2 cellular contexts compared by ENCODE assay signal in the genomic region with DNA sequence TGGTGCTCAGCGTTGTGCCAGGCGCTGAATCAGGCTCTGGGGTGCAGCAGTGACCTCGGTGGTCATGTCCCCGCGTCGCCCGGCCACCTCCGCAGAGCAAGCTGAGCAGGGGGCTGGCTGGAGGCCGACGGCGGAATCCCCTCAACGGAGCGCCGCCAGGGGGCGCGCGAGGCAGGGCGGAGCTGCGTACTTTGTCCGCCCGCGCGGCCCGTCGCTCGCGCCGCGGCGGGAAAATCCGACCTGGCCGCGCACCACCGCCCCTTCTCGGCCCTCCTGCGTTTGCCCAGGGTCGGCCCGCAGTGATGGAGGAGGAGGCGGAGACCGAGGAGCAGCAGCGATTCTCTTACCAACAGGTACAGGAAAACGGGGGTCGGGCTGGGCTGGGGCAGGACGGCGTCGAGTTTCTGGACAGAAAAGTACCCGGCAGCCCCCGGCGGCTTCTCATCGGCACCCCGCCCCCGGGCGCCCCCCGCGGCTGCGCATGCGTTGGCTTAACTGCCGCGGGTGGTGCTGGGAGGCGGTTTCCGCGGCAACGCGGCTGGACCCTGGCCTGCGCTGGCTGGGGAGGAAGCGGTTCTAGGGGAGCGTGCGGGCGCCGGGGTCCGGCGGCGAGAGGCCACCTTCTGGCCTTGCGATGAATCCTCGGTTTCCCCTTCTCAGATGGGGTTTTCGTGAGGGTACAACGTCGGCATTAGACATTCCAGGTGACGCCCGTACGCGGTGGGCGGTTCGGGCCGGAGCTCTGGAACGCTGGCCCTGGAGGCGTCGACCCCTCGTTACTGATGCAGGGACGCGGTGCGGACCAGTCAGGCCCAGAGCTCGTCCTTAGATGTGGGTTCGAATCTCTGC.
TF ChIP-seq lines count a peak whose summit lies in the region.

A gene (plus strand): TSS at position 218 of the 849 bp plus-strand sequence. CDS start 85 bp downstream, at position 303.

TF ChIP-seq in GM23338, 12 proteins besides CTCF, POLR2A, EP300 and RAD21 (continued from another document):
- peak; percentile 43 for TF ChIP-seq CREB1 (CRISPR knock-in tag; IDR thresholded peaks at IDR 0.05; ENCODE audit: low read depth)
- peak; percentile 72 for TF ChIP-seq POLR2AphosphoS5 (IDR thresholded peaks at IDR 0.05; ENCODE audit: low read depth)

TF ChIP-seq in neural cell, 6 proteins besides CTCF, POLR2A, EP300 and RAD21 (continued from another document):
- TF ChIP-seq, protein P1, sequence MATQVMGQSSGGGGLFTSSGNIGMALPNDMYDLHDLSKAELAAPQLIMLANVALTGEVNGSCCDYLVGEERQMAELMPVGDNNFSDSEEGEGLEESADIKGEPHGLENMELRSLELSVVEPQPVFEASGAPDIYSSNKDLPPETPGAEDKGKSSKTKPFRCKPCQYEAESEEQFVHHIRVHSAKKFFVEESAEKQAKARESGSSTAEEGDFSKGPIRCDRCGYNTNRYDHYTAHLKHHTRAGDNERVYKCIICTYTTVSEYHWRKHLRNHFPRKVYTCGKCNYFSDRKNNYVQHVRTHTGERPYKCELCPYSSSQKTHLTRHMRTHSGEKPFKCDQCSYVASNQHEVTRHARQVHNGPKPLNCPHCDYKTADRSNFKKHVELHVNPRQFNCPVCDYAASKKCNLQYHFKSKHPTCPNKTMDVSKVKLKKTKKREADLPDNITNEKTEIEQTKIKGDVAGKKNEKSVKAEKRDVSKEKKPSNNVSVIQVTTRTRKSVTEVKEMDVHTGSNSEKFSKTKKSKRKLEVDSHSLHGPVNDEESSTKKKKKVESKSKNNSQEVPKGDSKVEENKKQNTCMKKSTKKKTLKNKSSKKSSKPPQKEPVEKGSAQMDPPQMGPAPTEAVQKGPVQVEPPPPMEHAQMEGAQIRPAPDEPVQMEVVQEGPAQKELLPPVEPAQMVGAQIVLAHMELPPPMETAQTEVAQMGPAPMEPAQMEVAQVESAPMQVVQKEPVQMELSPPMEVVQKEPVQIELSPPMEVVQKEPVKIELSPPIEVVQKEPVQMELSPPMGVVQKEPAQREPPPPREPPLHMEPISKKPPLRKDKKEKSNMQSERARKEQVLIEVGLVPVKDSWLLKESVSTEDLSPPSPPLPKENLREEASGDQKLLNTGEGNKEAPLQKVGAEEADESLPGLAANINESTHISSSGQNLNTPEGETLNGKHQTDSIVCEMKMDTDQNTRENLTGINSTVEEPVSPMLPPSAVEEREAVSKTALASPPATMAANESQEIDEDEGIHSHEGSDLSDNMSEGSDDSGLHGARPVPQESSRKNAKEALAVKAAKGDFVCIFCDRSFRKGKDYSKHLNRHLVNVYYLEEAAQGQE (IDR thresholded peaks at IDR 0.05; ENCODE audit: borderline replicate concordance) = no peak
- TF ChIP-seq TAF1 (IDR thresholded peaks at IDR 0.05; ENCODE audit: low read depth) = no peak
- peak; percentile 92 for TF ChIP-seq SMC3 (conservative IDR thresholded peaks at IDR 0.05; ENCODE audit: poor library complexity)
